In the genomic region with DNA sequence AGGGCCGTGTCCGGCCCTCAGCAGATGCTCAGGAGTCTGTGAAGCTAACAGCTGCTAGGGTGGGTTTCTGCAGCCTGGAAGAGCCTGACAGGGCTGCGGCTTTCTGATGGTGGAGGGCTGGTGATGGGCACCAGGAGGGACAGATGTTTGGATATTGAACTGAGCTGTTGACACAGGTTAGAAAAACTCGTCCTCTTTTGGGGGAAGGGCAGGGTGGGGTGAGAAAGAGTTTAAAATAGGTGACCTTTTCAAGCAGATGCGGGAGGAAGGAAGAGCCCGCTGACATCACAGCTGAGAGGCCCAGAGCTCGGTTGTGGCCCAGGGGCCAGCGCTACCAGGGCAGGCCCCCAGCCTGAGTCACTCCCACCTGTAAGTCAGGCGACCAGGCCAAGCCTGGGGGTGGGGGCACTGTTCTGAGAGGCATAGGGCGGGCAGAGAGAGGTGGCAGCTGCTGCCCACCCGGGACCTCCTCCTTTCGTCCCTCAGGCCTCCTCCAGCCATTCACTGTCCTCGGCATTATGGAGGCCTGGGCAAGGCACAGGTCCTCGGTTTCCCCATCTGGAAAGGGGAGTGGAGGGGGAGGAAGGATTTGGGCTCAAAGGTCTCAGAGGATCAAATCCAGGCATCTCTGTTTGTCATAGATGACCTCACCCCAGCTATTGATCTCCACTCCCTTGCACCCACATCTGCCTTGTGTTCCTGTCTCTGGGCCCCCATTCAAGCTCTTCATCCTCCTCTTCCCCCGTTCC, we compare ENCODE assay signal across 8 cellular contexts. TPM values are rescaled to one million over a fixed set of nuclear protein-coding genes. Genes with fewer than 3 reads are reported as not detected.
DNase-seq lines count a peak whose midpoint lies in the region; ATAC-seq, FAIRE-seq and TF ChIP-seq lines count a peak whose summit lies in the region.

No MANE protein-coding gene starts in this region.

- peaks cover 4% of the 10 kb centered on the region for H3K36me3 Mint-ChIP-seq in endothelial cell (ENCODE audit: low read depth, unreplicated experiment)

- H3K4me3 Mint-ChIP-seq in endothelial cell (ENCODE audit: unreplicated experiment), result no peak overlapping the region

- no peaks in the 10 kb centered on the region for H4K20me1 ChIP-seq in OCI-LY1 (ENCODE audit: insufficient read depth, low read length)

- H3K27ac Mint-ChIP-seq in endothelial cell (ENCODE audit: unreplicated experiment), result peak overlapping the region; percentile 54

- no peaks in the 10 kb centered on the region for H3K9me3 ChIP-seq in OCI-LY1 (ENCODE audit: low read length)

- H3K79me2 ChIP-seq in OCI-LY1 (ENCODE audit: insufficient read depth, low read length), result no peaks in the 10 kb centered on the region

- peaks cover 84% of the 10 kb centered on the region for H3K4me1 ChIP-seq in OCI-LY1 (ENCODE audit: insufficient read depth, low read length, severe bottlenecking)

- H3K4me3 ChIP-seq in OCI-LY1 (ENCODE audit: low read depth, low read length, poor library complexity, severe bottlenecking), result peak overlapping the region; percentile 17

- H3K27me3 Mint-ChIP-seq in endothelial cell (ENCODE audit: unreplicated experiment), result peaks cover 5% of the 10 kb centered on the region

- no peaks in the 10 kb centered on the region for H3K36me3 ChIP-seq in OCI-LY1 (ENCODE audit: insufficient read depth, low read length)

- peak; percentile 69 for DNase-seq in stimulated activated CD4-positive, alpha-beta T cell treated with anti-CD3 and anti-CD28 coated beads, Interleukin-1b, Interleukin-23, amount 100 ng/mL, for 48 hours
- DNase-seq in stimulated activated CD4-positive, alpha-beta T cell treated with anti-CD3 and anti-CD28 coated beads, Interleukin-12 subunit alpha, Interleukin-12 subunit beta, amount 100 ng/mL, for 4 hours, result no peak
- DNase-seq in endothelial cell (ENCODE audit: low spot score) (no peak), urothelium cell line (ENCODE audit: low spot score) (peak; percentile 56), GOT3 (lab: John Stamatoyannopoulos, UW) (no peak), OCI-M2 (lab: John Stamatoyannopoulos, UW; ENCODE audit: unreplicated experiment) (no peak)

- TF ChIP-seq CTCF in OCI-LY1 (IDR thresholded peaks at IDR 0.05; ENCODE audit: low read length), result no peak
- TF ChIP-seq CTCF in endothelial cell (IDR thresholded peaks at IDR 0.05; ENCODE audit: unreplicated experiment), result no peak

- H2AFZ ChIP-seq in OCI-LY1 (ENCODE audit: low read length), result no peak overlapping the region

- H3K9me2 ChIP-seq in OCI-LY1 (ENCODE audit: low read depth, low read length), result no peaks in the 10 kb centered on the region

- H3K4me1 Mint-ChIP-seq in endothelial cell (ENCODE audit: unreplicated experiment), result peaks cover 38% of the 10 kb centered on the region

- H3K4me2 ChIP-seq in OCI-LY1 (ENCODE audit: low read length), result peak overlapping the region; percentile 64

- H3F3A ChIP-seq in OCI-LY1 (ENCODE audit: insufficient read depth, low read length), result peaks cover 35% of the 10 kb centered on the region

- peak overlapping the region; percentile 64 for H3K9ac ChIP-seq in OCI-LY1 (ENCODE audit: low read length)

- H3K27ac ChIP-seq in OCI-LY1 (ENCODE audit: low read depth, low read length, poor library complexity, severe bottlenecking), result peak overlapping the region; percentile 99

- no peaks in the 10 kb centered on the region for H3K27me3 ChIP-seq in OCI-LY1 (ENCODE audit: insufficient read depth, low read length)

- FAIRE-seq in urothelium cell line (lab: Jason Lieb, UNC), result no peak

- H3K9me3 Mint-ChIP-seq in endothelial cell (ENCODE audit: unreplicated experiment), result no peaks in the 10 kb centered on the region

- no peak for ATAC-seq in HG02870 (IDR thresholded peaks at IDR 0.05; ENCODE audit: unreplicated experiment)

RNA-seq across cellular contexts. Expression of gene ID3, which starts 32.3 kb away (rescaled TPM):
- total RNA-seq in endothelial cell (ENCODE audit: unreplicated experiment), result 240 TPM

Comparison
In these comparisons a context has a peak if more than half of its experiments do, and no peak if none do; other contexts are left out.
1. DNase-seq: peak in stimulated activated CD4-positive, alpha-beta T cell treated with anti-CD3 and anti-CD28 coated beads, Interleukin-1b, Interleukin-23, amount 100 ng/mL, for 48 hours (single experiment) and urothelium cell line (single experiment); none in stimulated activated CD4-positive, alpha-beta T cell treated with anti-CD3 and anti-CD28 coated beads, Interleukin-12 subunit alpha, Interleukin-12 subunit beta, amount 100 ng/mL, for 4 hours (single experiment), endothelial cell (single experiment), GOT3 (single experiment) and OCI-M2 (single experiment).